Comparison of ENCODE assay signal across 9 cellular contexts in genomic region chr20:53138454-53139291, GRCh38.
DNase-seq lines count a peak whose midpoint lies in the region; ATAC-seq and TF ChIP-seq lines count a peak whose summit lies in the region.
"Had no signal": no experiment of that assay in that cellular context is flagged by ENCODE, and none has a peak within 500 bp of the region (broad histone marks: within the 10 kb centered on the region; RNA-seq: fewer than 3 reads in every experiment).

No MANE protein-coding gene starts in this region.

- DNase-seq in GM13976 (ENCODE audit: low spot score) = peak; percentile 18
- DNase-seq in GM19240 (ENCODE audit: insufficient read length, low spot score) = no peak
- DNase-seq in RPMI8226 = no peak
- DNase-seq in iPS-NIHi11 (ENCODE audit: low spot score) = no peak
- DNase-seq in COR-L47 (lab: John Stamatoyannopoulos, UW) = no peak
- DNase-seq: stimulated activated naive CD4-positive, alpha-beta T cell treated with Interleukin-2 at 50 U/mL for 16 hours had no signal

- no peak for TF ChIP-seq CTCF in GM13976 (IDR thresholded peaks at IDR 0.05; ENCODE audit: borderline replicate concordance, control extremely low read depth, extremely low read depth, insufficient read depth, missing control alignments)

- ATAC-seq in GM18909 (IDR thresholded peaks at IDR 0.05; ENCODE audit: poor library complexity, unreplicated experiment) (peak; percentile 94), HG02571 (IDR thresholded peaks at IDR 0.05; ENCODE audit: unreplicated experiment) (peak; percentile 94), HG03439 (IDR thresholded peaks at IDR 0.05; ENCODE audit: unreplicated experiment) (peak; percentile 97)

- in situ Hi-C loops in GM13976 (cut with MboI; ENCODE audit: low sequenced_read_pairs, unreplicated experiment) = no loop called here
